Comparison of ENCODE assay signal across 12 cellular contexts in genomic region chr2:197894751-197895274, GRCh38.
"Had no signal": no experiment of that assay in that cellular context is flagged by ENCODE, and none has a peak within 500 bp of the region (broad histone marks: within the 10 kb centered on the region; RNA-seq: fewer than 3 reads in every experiment).

No MANE protein-coding gene starts in this region.

- ATAC-seq: gastroesophageal sphincter, sciatic nerve had no signal

- H3K27ac ChIP-seq: breast epithelium, neural progenitor cell, psoas muscle had no signal

- H3K27me3 Mint-ChIP-seq: activated CD4-positive, alpha-beta memory T cell treated with anti-CD3 and anti-CD28 coated beads, Interleukin-2, amount 10 ng/mL, durations not matched to agents 7 days and 5 days; stimulated activated naive CD8-positive, alpha-beta T cell treated with anti-CD3 and anti-CD28 coated beads, Interleukin-15, Interleukin-2, amounts not matched to agents 100 ng/mL and 50 ng/mL, for 24 hours had no signal

- H3K9me3 ChIP-seq: ascending aorta, breast epithelium, gastroesophageal sphincter, psoas muscle had no signal

- H3K9me3 Mint-ChIP-seq: activated CD4-positive, alpha-beta memory T cell treated with anti-CD3 and anti-CD28 coated beads, Interleukin-2, amount 10 ng/mL, durations not matched to agents 7 days and 5 days; neural progenitor cell; stimulated activated naive CD8-positive, alpha-beta T cell treated with anti-CD3 and anti-CD28 coated beads, Interleukin-15, Interleukin-2, amounts not matched to agents 100 ng/mL and 50 ng/mL, for 24 hours; type B pancreatic cell had no signal

- H3K27ac Mint-ChIP-seq: activated CD4-positive, alpha-beta memory T cell treated with anti-CD3 and anti-CD28 coated beads, Interleukin-2, amount 10 ng/mL, durations not matched to agents 7 days and 5 days; neural progenitor cell; stimulated activated naive CD8-positive, alpha-beta T cell treated with anti-CD3 and anti-CD28 coated beads, Interleukin-15, Interleukin-2, amounts not matched to agents 100 ng/mL and 50 ng/mL, for 24 hours; type B pancreatic cell had no signal

- H3K4me1 Mint-ChIP-seq: neural progenitor cell had no signal

- H3K27me3 ChIP-seq: ascending aorta, breast epithelium, gastroesophageal sphincter, neural progenitor cell had no signal

- H3K36me3 Mint-ChIP-seq: neural progenitor cell, type B pancreatic cell had no signal

- DNase-seq: activated CD4-positive, alpha-beta memory T cell treated with anti-CD3 and anti-CD28 coated beads, Interleukin-2, amount 10 ng/mL, durations not matched to agents 7 days and 5 days; activated CD4-positive, alpha-beta T cell treated with anti-CD3 and anti-CD28 coated beads for 4 hours; dermis blood vessel endothelial cell; midbrain; psoas muscle had no signal

- H3K4me3 Mint-ChIP-seq: activated CD4-positive, alpha-beta memory T cell treated with anti-CD3 and anti-CD28 coated beads, Interleukin-2, amount 10 ng/mL, durations not matched to agents 7 days and 5 days; neural progenitor cell; stimulated activated naive CD8-positive, alpha-beta T cell treated with anti-CD3 and anti-CD28 coated beads, Interleukin-15, Interleukin-2, amounts not matched to agents 100 ng/mL and 50 ng/mL, for 24 hours; type B pancreatic cell had no signal
